ENCODE assay signal across 23 cellular contexts in genomic region chrX:2286731-2287130, GRCh38.
"Had no signal": no experiment of that assay in that cellular context is flagged by ENCODE, and none has a peak within 500 bp of the region (broad histone marks: within the 10 kb centered on the region; RNA-seq: fewer than 3 reads in every experiment).

No MANE protein-coding gene starts in this region.

- H3K4me1 Mint-ChIP-seq: nephron had no signal

- H3K9me3 Mint-ChIP-seq: stimulated activated naive B cell treated with anti-CD40 and anti-IgM and Interleukin-4, amounts not matched to agents 10 μg/mL and 1 μg/mL and 100 μg/mL, for 72 hours had no signal

- H3K4me3 Mint-ChIP-seq: nephron; neural progenitor cell; stimulated activated effector memory CD8-positive, alpha-beta T cell treated with anti-CD3 and anti-CD28 coated beads, Interleukin-12 subunit alpha, Interleukin-12 subunit beta, amount 100 ng/mL, for 72 hours; stimulated activated naive B cell treated with anti-CD40 and anti-IgM and Interleukin-4, amounts not matched to agents 10 μg/mL and 1 μg/mL and 100 μg/mL, for 72 hours; stimulated activated naive CD8-positive, alpha-beta T cell treated with anti-CD3 and anti-CD28 coated beads, Interleukin-15, Interleukin-2, amounts not matched to agents 100 ng/mL and 50 ng/mL, for 24 hours had no signal

- DNase-seq: occipital lobe; ovary; posterior cingulate gyrus; psoas muscle; right cardiac atrium; right lobe of liver; sigmoid colon; small intestine; stimulated activated CD4-positive, alpha-beta T cell treated with anti-CD3 and anti-CD28 coated beads, Interleukin-15, amount 100 ng/mL, for 24 hours; stimulated activated CD4-positive, alpha-beta T cell treated with anti-CD3 and anti-CD28 coated beads, Interleukin-2, amount 100 ng/mL, for 24 hours; stimulated activated CD4-positive, alpha-beta T cell treated with anti-CD3 and anti-CD28 coated beads, Interleukin-2, amount 100 ng/mL, for 48 hours; stimulated activated CD4-positive, alpha-beta T cell treated with anti-CD3 and anti-CD28 coated beads, Interleukin-4, amount 100 ng/mL, for 24 hours; stimulated activated naive B cell treated with anti-CD40 and anti-IgM and Interleukin-4, amounts not matched to agents 10 μg/mL and 1 μg/mL and 100 μg/mL, for 72 hours; stimulated activated naive CD4-positive, alpha-beta T cell treated with Interleukin-2 at 50 U/mL for 16 hours; stomach; thyroid gland; trophoblast cell; upper lobe of left lung had no signal

- H3K27ac Mint-ChIP-seq: nephron; neural progenitor cell; progenitor cell of endocrine pancreas; stimulated activated effector memory CD8-positive, alpha-beta T cell treated with anti-CD3 and anti-CD28 coated beads, Interleukin-12 subunit alpha, Interleukin-12 subunit beta, amount 100 ng/mL, for 72 hours; stimulated activated naive CD8-positive, alpha-beta T cell treated with anti-CD3 and anti-CD28 coated beads, Interleukin-15, Interleukin-2, amounts not matched to agents 100 ng/mL and 50 ng/mL, for 24 hours had no signal

- H3K27me3 Mint-ChIP-seq: progenitor cell of endocrine pancreas; stimulated activated naive B cell treated with anti-CD40 and anti-IgM and Interleukin-4, amounts not matched to agents 10 μg/mL and 1 μg/mL and 100 μg/mL, for 72 hours; stimulated activated naive CD8-positive, alpha-beta T cell treated with anti-CD3 and anti-CD28 coated beads, Interleukin-15, Interleukin-2, amounts not matched to agents 100 ng/mL and 50 ng/mL, for 24 hours had no signal

- ATAC-seq: psoas muscle; right cardiac atrium; right lobe of liver; stimulated activated effector memory CD8-positive, alpha-beta T cell treated with anti-CD3 and anti-CD28 coated beads, Interleukin-12 subunit alpha, Interleukin-12 subunit beta, amount 100 ng/mL, for 72 hours; stimulated activated naive B cell treated with anti-CD40 and anti-IgM and Interleukin-4, amounts not matched to agents 10 μg/mL and 1 μg/mL and 100 μg/mL, for 72 hours had no signal
